In the genomic region with DNA sequence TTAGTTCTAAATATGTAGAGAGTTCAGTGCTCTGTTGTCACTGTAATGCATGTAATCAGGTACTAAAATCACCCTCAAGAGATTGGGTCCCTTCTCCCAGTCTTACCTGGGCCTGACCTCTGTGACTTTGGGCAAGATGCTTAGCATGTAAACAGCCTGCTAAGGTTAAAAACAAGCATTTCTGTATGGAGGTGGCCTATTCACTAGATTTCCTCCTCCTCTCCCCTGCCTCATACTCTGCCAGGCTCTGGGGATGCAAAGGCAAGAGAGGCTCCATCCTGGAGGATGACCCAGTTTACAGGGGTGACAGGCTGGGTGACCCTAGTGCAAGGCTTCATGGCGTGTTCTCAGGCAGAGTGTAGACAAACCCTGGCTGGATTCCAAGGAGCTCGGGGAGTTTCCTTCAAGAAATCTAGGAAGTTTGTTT, we compare ENCODE assay signal across 1 cellular context.
TF ChIP-seq lines count a peak whose summit lies in the region.

No MANE protein-coding gene starts in this region.

TF ChIP-seq in K562, 482 proteins besides CTCF, POLR2A, EP300 and RAD21 (continued from another document and continues in another):
- TF ChIP-seq, protein P1, sequence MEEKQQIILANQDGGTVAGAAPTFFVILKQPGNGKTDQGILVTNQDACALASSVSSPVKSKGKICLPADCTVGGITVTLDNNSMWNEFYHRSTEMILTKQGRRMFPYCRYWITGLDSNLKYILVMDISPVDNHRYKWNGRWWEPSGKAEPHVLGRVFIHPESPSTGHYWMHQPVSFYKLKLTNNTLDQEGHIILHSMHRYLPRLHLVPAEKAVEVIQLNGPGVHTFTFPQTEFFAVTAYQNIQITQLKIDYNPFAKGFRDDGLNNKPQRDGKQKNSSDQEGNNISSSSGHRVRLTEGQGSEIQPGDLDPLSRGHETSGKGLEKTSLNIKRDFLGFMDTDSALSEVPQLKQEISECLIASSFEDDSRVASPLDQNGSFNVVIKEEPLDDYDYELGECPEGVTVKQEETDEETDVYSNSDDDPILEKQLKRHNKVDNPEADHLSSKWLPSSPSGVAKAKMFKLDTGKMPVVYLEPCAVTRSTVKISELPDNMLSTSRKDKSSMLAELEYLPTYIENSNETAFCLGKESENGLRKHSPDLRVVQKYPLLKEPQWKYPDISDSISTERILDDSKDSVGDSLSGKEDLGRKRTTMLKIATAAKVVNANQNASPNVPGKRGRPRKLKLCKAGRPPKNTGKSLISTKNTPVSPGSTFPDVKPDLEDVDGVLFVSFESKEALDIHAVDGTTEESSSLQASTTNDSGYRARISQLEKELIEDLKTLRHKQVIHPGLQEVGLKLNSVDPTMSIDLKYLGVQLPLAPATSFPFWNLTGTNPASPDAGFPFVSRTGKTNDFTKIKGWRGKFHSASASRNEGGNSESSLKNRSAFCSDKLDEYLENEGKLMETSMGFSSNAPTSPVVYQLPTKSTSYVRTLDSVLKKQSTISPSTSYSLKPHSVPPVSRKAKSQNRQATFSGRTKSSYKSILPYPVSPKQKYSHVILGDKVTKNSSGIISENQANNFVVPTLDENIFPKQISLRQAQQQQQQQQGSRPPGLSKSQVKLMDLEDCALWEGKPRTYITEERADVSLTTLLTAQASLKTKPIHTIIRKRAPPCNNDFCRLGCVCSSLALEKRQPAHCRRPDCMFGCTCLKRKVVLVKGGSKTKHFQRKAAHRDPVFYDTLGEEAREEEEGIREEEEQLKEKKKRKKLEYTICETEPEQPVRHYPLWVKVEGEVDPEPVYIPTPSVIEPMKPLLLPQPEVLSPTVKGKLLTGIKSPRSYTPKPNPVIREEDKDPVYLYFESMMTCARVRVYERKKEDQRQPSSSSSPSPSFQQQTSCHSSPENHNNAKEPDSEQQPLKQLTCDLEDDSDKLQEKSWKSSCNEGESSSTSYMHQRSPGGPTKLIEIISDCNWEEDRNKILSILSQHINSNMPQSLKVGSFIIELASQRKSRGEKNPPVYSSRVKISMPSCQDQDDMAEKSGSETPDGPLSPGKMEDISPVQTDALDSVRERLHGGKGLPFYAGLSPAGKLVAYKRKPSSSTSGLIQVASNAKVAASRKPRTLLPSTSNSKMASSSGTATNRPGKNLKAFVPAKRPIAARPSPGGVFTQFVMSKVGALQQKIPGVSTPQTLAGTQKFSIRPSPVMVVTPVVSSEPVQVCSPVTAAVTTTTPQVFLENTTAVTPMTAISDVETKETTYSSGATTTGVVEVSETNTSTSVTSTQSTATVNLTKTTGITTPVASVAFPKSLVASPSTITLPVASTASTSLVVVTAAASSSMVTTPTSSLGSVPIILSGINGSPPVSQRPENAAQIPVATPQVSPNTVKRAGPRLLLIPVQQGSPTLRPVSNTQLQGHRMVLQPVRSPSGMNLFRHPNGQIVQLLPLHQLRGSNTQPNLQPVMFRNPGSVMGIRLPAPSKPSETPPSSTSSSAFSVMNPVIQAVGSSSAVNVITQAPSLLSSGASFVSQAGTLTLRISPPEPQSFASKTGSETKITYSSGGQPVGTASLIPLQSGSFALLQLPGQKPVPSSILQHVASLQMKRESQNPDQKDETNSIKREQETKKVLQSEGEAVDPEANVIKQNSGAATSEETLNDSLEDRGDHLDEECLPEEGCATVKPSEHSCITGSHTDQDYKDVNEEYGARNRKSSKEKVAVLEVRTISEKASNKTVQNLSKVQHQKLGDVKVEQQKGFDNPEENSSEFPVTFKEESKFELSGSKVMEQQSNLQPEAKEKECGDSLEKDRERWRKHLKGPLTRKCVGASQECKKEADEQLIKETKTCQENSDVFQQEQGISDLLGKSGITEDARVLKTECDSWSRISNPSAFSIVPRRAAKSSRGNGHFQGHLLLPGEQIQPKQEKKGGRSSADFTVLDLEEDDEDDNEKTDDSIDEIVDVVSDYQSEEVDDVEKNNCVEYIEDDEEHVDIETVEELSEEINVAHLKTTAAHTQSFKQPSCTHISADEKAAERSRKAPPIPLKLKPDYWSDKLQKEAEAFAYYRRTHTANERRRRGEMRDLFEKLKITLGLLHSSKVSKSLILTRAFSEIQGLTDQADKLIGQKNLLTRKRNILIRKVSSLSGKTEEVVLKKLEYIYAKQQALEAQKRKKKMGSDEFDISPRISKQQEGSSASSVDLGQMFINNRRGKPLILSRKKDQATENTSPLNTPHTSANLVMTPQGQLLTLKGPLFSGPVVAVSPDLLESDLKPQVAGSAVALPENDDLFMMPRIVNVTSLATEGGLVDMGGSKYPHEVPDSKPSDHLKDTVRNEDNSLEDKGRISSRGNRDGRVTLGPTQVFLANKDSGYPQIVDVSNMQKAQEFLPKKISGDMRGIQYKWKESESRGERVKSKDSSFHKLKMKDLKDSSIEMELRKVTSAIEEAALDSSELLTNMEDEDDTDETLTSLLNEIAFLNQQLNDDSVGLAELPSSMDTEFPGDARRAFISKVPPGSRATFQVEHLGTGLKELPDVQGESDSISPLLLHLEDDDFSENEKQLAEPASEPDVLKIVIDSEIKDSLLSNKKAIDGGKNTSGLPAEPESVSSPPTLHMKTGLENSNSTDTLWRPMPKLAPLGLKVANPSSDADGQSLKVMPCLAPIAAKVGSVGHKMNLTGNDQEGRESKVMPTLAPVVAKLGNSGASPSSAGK (IDR thresholded peaks at IDR 0.05), result no peak
- TF ChIP-seq ZNF174 (CRISPR knock-in tag; IDR thresholded peaks at IDR 0.05), result no peak
- TF ChIP-seq BRCA1 (IDR thresholded peaks at IDR 0.05), result no peak
- TF ChIP-seq BRCA1 (CRISPR knock-in tag; IDR thresholded peaks at IDR 0.05), result no peak
- TF ChIP-seq, protein P2, sequence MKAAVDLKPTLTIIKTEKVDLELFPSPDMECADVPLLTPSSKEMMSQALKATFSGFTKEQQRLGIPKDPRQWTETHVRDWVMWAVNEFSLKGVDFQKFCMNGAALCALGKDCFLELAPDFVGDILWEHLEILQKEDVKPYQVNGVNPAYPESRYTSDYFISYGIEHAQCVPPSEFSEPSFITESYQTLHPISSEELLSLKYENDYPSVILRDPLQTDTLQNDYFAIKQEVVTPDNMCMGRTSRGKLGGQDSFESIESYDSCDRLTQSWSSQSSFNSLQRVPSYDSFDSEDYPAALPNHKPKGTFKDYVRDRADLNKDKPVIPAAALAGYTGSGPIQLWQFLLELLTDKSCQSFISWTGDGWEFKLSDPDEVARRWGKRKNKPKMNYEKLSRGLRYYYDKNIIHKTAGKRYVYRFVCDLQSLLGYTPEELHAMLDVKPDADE (conservative IDR thresholded peaks at IDR 0.05; ENCODE audit: control insufficient read depth, low read depth, low read length), result no peak
- no peak for TF ChIP-seq GATAD2B (IDR thresholded peaks at IDR 0.05; ENCODE audit: borderline replicate concordance)
- no peak for TF ChIP-seq ZNF224 (CRISPR knock-in tag; IDR thresholded peaks at IDR 0.05)
- TF ChIP-seq SP1 (CRISPR knock-in tag; IDR thresholded peaks at IDR 0.05), result 0 out of 2 replicates have a peak, but pooled peaks have one; percentile 35
- no peak for TF ChIP-seq GABPB2 (CRISPR knock-in tag; conservative IDR thresholded peaks at IDR 0.05)
- TF ChIP-seq BCL6 (CRISPR knock-in tag; IDR thresholded peaks at IDR 0.05), result no peak
- TF ChIP-seq HDAC3 (IDR thresholded peaks at IDR 0.05; ENCODE audit: borderline replicate concordance, partially characterized antibody), result no peak
- TF ChIP-seq ZNF77 (CRISPR knock-in tag; IDR thresholded peaks at IDR 0.05), result no peak
- TF ChIP-seq, protein P3, sequence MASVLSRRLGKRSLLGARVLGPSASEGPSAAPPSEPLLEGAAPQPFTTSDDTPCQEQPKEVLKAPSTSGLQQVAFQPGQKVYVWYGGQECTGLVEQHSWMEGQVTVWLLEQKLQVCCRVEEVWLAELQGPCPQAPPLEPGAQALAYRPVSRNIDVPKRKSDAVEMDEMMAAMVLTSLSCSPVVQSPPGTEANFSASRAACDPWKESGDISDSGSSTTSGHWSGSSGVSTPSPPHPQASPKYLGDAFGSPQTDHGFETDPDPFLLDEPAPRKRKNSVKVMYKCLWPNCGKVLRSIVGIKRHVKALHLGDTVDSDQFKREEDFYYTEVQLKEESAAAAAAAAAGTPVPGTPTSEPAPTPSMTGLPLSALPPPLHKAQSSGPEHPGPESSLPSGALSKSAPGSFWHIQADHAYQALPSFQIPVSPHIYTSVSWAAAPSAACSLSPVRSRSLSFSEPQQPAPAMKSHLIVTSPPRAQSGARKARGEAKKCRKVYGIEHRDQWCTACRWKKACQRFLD (CRISPR knock-in tag; IDR thresholded peaks at IDR 0.05), result peak; percentile 63; the same call in 1 of the 2 replicates
- no peak for TF ChIP-seq PPARD (CRISPR knock-in tag; IDR thresholded peaks at IDR 0.05)
- no peak for TF ChIP-seq ELF1 (tag; IDR thresholded peaks at IDR 0.05)
- TF ChIP-seq FOXA3 (CRISPR knock-in tag; conservative IDR thresholded peaks at IDR 0.05 in 1 of 2, IDR thresholded peaks at IDR 0.05 in 1 of 2), result no peak
- TF ChIP-seq GTF2A2 (tag; IDR thresholded peaks at IDR 0.05), result peak; percentile 70; the same call in 1 of the 2 replicates
- no peak for TF ChIP-seq TAF9B (IDR thresholded peaks at IDR 0.05; ENCODE audit: partially characterized antibody)
- no peak for TF ChIP-seq CBFA2T3 (IDR thresholded peaks at IDR 0.05)
- TF ChIP-seq, protein P4, sequence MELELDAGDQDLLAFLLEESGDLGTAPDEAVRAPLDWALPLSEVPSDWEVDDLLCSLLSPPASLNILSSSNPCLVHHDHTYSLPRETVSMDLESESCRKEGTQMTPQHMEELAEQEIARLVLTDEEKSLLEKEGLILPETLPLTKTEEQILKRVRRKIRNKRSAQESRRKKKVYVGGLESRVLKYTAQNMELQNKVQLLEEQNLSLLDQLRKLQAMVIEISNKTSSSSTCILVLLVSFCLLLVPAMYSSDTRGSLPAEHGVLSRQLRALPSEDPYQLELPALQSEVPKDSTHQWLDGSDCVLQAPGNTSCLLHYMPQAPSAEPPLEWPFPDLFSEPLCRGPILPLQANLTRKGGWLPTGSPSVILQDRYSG (tag; conservative IDR thresholded peaks at IDR 0.05; ENCODE audit: low read depth), result peak; percentile 50; the same call in 1 of the 2 replicates
- TF ChIP-seq NBN (IDR thresholded peaks at IDR 0.05; ENCODE audit: low read depth), result no peak
- TF ChIP-seq NFIC (IDR thresholded peaks at IDR 0.05), result peak; percentile 24; the same call in 1 of the 2 replicates
- peak; percentile 68; the same call in 1 of the 2 replicates for TF ChIP-seq ZNF584 (CRISPR knock-in tag; IDR thresholded peaks at IDR 0.05; ENCODE audit: low read depth)
- TF ChIP-seq, protein P5, sequence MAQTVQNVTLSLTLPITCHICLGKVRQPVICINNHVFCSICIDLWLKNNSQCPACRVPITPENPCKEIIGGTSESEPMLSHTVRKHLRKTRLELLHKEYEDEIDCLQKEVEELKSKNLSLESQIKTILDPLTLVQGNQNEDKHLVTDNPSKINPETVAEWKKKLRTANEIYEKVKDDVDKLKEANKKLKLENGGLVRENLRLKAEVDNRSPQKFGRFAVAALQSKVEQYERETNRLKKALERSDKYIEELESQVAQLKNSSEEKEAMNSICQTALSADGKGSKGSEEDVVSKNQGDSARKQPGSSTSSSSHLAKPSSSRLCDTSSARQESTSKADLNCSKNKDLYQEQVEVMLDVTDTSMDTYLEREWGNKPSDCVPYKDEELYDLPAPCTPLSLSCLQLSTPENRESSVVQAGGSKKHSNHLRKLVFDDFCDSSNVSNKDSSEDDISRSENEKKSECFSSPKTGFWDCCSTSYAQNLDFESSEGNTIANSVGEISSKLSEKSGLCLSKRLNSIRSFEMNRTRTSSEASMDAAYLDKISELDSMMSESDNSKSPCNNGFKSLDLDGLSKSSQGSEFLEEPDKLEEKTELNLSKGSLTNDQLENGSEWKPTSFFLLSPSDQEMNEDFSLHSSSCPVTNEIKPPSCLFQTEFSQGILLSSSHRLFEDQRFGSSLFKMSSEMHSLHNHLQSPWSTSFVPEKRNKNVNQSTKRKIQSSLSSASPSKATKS (CRISPR knock-in tag; IDR thresholded peaks at IDR 0.05), result no peak
- TF ChIP-seq ZNF766 (CRISPR knock-in tag; conservative IDR thresholded peaks at IDR 0.05), result 0 out of 2 replicates have a peak, but pooled peaks have one; percentile 42
- 0 out of 2 replicates have a peak, but pooled peaks have one; percentile 38 for TF ChIP-seq ZBTB17 (CRISPR knock-in tag; IDR thresholded peaks at IDR 0.05)
- 0 out of 2 replicates have a peak, but pooled peaks have one; percentile 10 for TF ChIP-seq CXXC5 (CRISPR knock-in tag; IDR thresholded peaks at IDR 0.05)
- TF ChIP-seq MYBL2 (IDR thresholded peaks at IDR 0.05; ENCODE audit: low read depth), result no peak
- no peak for TF ChIP-seq MYBL2 (CRISPR knock-in tag; IDR thresholded peaks at IDR 0.05; ENCODE audit: borderline replicate concordance)
- TF ChIP-seq, protein P6, sequence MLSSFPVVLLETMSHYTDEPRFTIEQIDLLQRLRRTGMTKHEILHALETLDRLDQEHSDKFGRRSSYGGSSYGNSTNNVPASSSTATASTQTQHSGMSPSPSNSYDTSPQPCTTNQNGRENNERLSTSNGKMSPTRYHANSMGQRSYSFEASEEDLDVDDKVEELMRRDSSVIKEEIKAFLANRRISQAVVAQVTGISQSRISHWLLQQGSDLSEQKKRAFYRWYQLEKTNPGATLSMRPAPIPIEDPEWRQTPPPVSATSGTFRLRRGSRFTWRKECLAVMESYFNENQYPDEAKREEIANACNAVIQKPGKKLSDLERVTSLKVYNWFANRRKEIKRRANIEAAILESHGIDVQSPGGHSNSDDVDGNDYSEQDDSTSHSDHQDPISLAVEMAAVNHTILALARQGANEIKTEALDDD (IDR thresholded peaks at IDR 0.05), result no peak
- TF ChIP-seq BMI1 (IDR thresholded peaks at IDR 0.05; ENCODE audit: low read length), result no peak
- TF ChIP-seq SMARCA5 (IDR thresholded peaks at IDR 0.05), result no peak
- TF ChIP-seq ETS2 (tag; IDR thresholded peaks at IDR 0.05; ENCODE audit: borderline replicate concordance, poor library complexity, severe bottlenecking), result no peak
- TF ChIP-seq ZNF311 (CRISPR knock-in tag; IDR thresholded peaks at IDR 0.05), result peak; percentile 63; the same call in 1 of the 2 replicates
- TF ChIP-seq, protein P7, sequence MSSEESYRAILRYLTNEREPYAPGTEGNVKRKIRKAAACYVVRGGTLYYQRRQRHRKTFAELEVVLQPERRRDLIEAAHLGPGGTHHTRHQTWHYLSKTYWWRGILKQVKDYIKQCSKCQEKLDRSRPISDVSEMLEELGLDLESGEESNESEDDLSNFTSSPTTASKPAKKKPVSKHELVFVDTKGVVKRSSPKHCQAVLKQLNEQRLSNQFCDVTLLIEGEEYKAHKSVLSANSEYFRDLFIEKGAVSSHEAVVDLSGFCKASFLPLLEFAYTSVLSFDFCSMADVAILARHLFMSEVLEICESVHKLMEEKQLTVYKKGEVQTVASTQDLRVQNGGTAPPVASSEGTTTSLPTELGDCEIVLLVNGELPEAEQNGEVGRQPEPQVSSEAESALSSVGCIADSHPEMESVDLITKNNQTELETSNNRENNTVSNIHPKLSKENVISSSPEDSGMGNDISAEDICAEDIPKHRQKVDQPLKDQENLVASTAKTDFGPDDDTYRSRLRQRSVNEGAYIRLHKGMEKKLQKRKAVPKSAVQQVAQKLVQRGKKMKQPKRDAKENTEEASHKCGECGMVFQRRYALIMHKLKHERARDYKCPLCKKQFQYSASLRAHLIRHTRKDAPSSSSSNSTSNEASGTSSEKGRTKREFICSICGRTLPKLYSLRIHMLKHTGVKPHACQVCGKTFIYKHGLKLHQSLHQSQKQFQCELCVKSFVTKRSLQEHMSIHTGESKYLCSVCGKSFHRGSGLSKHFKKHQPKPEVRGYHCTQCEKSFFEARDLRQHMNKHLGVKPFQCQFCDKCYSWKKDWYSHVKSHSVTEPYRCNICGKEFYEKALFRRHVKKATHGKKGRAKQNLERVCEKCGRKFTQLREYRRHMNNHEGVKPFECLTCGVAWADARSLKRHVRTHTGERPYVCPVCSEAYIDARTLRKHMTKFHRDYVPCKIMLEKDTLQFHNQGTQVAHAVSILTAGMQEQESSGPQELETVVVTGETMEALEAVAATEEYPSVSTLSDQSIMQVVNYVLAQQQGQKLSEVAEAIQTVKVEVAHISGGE (CRISPR knock-in tag; IDR thresholded peaks at IDR 0.05), result 0 out of 6 replicates have a peak, but pooled peaks of 1 of the 3 experiments have one; percentile 9
- no peak for TF ChIP-seq NUFIP1 (IDR thresholded peaks at IDR 0.05; ENCODE audit: partially characterized antibody)
